ENCODE assay signal across 15 cellular contexts in the genomic region with DNA sequence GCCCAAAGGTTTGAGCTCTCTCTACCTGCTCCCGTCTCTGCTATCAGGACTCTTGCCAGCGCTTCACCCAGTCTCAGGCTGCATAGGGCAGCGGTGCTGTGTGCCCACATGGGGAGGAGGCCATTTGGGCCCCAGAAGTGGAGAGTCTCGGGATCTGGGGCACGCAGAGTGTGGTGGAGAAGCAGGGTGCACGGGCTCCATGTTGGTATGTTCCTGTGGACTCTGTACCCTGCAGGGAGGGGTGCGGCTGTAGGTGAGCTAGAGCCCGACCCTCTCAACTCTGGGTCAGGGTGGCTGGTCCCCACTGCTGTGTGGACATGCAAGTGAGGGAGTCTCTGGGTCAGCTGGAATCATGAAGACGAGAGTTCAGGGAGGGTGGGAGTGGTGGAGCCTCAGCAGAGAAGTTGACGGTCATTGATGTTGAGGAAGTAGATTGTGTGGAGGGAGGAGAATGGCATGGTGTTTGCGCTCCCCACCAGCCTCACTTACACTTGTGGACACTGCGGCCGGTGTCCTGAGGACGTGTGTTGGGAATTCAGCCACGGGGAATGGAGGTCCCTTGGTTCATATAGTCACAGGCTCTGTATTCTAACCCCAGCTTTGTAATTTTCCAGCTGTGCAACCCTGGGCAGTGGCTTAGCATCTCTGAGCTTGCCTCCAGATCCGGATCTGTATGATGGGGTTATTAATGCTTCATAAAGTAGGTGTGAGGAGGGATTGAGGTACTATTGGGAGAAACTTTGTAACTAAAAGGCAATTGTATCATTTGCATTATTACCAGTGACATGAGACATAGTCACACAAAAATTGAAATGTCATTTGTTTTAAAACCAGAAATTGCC. TPM values are rescaled to one million over a fixed set of nuclear protein-coding genes. Genes with fewer than 3 reads are reported as not detected.
DNase-seq lines count a peak whose midpoint lies in the region; ATAC-seq and TF ChIP-seq lines count a peak whose summit lies in the region.
"Had no signal": no experiment of that assay in that cellular context is flagged by ENCODE, and none has a peak within 500 bp of the region (broad histone marks: within the 10 kb centered on the region; RNA-seq: fewer than 3 reads in every experiment).

No MANE protein-coding gene starts in this region.

- no peaks in the 10 kb centered on the region for H3K36me3 ChIP-seq in Peyer's patch

- H3K9me3 ChIP-seq in Peyer's patch: no peaks in the 10 kb centered on the region
- H3K9me3 ChIP-seq: body of pancreas, testis had no signal

- H3K27ac ChIP-seq in Peyer's patch: peak overlapping the region; percentile 39 to 91 (median 78)
- H3K27ac ChIP-seq: SK-N-MC, testis had no signal

- peak overlapping the region; percentile 89 for H3K4me3 Mint-ChIP-seq in T-helper 2 cell treated with Interferon-gamma antibody and Interleukin-4, amounts not matched to agents 5 μg/mL and 100 μg/mL, for 36 hours
- H3K4me3 Mint-ChIP-seq in effector memory CD8-positive, alpha-beta T cell: peak overlapping the region; percentile 76 to 82
- H3K4me3 Mint-ChIP-seq: mesothelial cell of epicardium had no signal

- no peak for ATAC-seq in effector memory CD8-positive, alpha-beta T cell (replicated peaks)
- ATAC-seq: body of pancreas, HCT116 had no signal

- H3K4me3 ChIP-seq in Peyer's patch: peak overlapping the region in 1 of 4 donors; percentile 59
- H3K4me3 ChIP-seq: body of pancreas, SK-N-MC, testis had no signal

- no peak for DNase-seq in T-helper 2 cell treated with Interferon-gamma antibody and Interleukin-4, amounts not matched to agents 5 μg/mL and 100 μg/mL, for 36 hours (ENCODE audit: low spot score)
- DNase-seq in T-helper 2 cell (no peak), Peyer's patch (peak in 2 of 3 donors; percentile 45 to 49), GM10266 (ENCODE audit: extremely low spot score) (no peak), NCI-H526 treated with DMSO at 0.1 percent for 48 hours (lab: John Stamatoyannopoulos, UW) (no peak), activated gamma-delta T cell (lab: John Stamatoyannopoulos, UW) (no peak)
- no peak for DNase-seq in effector memory CD8-positive, alpha-beta T cell
- peak; percentile 24 for DNase-seq in stimulated activated CD8-positive, alpha-beta memory T cell treated with anti-CD3 and anti-CD28 coated beads, Interleukin-4, amount 100 ng/mL, for 48 hours
- DNase-seq: 8988T, NCI-H187 treated with DMSO at 0.1 percent for 48 hours had no signal

- no peak for TF ChIP-seq POLR2A in Peyer's patch (IDR thresholded peaks at IDR 0.05)

- H3K36me3 Mint-ChIP-seq in T-helper 2 cell treated with Interferon-gamma antibody and Interleukin-4, amounts not matched to agents 5 μg/mL and 100 μg/mL, for 36 hours (ENCODE audit: low read depth): peaks cover 54% of the 10 kb centered on the region
- H3K36me3 Mint-ChIP-seq in effector memory CD8-positive, alpha-beta T cell (ENCODE audit: insufficient read depth): peaks cover 29% of the 10 kb centered on the region
- H3K36me3 Mint-ChIP-seq: mesothelial cell of epicardium had no signal

- H3K27ac Mint-ChIP-seq in T-helper 2 cell treated with Interferon-gamma antibody and Interleukin-4, amounts not matched to agents 5 μg/mL and 100 μg/mL, for 36 hours: peak overlapping the region; percentile 93
- peak overlapping the region; percentile 91 to 94 for H3K27ac Mint-ChIP-seq in effector memory CD8-positive, alpha-beta T cell
- H3K27ac Mint-ChIP-seq: mesothelial cell of epicardium had no signal

- no peaks in the 10 kb centered on the region for H3K27me3 ChIP-seq in Peyer's patch
- H3K27me3 ChIP-seq: body of pancreas, testis had no signal

- peaks cover 0 to 24% (median 12%) of the 10 kb centered on the region in 4 donors for H3K4me1 ChIP-seq in Peyer's patch
- H3K4me1 ChIP-seq: testis had no signal

- TF ChIP-seq CTCF in Peyer's patch (IDR thresholded peaks at IDR 0.05) (no peak), GM10266 (IDR thresholded peaks at IDR 0.05; ENCODE audit: control insufficient read depth, insufficient read depth, low read depth, missing control alignments) (no peak)

- H3K4me1 Mint-ChIP-seq in T-helper 2 cell treated with Interferon-gamma antibody and Interleukin-4, amounts not matched to agents 5 μg/mL and 100 μg/mL, for 36 hours (ENCODE audit: low read depth): peaks cover 65% of the 10 kb centered on the region
- peaks cover 60 to 65% of the 10 kb centered on the region in 2 donors for H3K4me1 Mint-ChIP-seq in effector memory CD8-positive, alpha-beta T cell (ENCODE audit: low read depth in 2 of 2)

- peaks cover 5% of the 10 kb centered on the region for H3K9me3 Mint-ChIP-seq in T-helper 2 cell treated with Interferon-gamma antibody and Interleukin-4, amounts not matched to agents 5 μg/mL and 100 μg/mL, for 36 hours
- no peaks in the 10 kb centered on the region for H3K9me3 Mint-ChIP-seq in effector memory CD8-positive, alpha-beta T cell

- no peaks in the 10 kb centered on the region for H3K27me3 Mint-ChIP-seq in T-helper 2 cell treated with Interferon-gamma antibody and Interleukin-4, amounts not matched to agents 5 μg/mL and 100 μg/mL, for 36 hours (ENCODE audit: low read depth)
- H3K27me3 Mint-ChIP-seq in effector memory CD8-positive, alpha-beta T cell: no peaks in the 10 kb centered on the region

RNA-seq across cellular contexts. Expression of gene PSD4, which starts 0.8 kb away (rescaled TPM):
- total RNA-seq in Peyer's patch: 100 to 1,000 TPM; 125 to 284 (median 212) TPM

RNA-seq across cellular contexts. Expression of gene IL1RN, which starts 45.5 kb away (rescaled TPM):
- 10 to 100 TPM in 2 of 4 donors, 1 to 10 TPM in 1, not detected in 1; 8.0 to 42.7 (median 17.7) TPM for total RNA-seq in Peyer's patch
- total RNA-seq: mesothelial cell of epicardium had no signal

Comparison
In these comparisons a context has a peak if more than half of its experiments do, and no peak if none do; other contexts are left out.
1. DNase-seq: peak in Peyer's patch (2 of 3) and stimulated activated CD8-positive, alpha-beta memory T cell treated with anti-CD3 and anti-CD28 coated beads, Interleukin-4, amount 100 ng/mL, for 48 hours (single experiment); none in T-helper 2 cell treated with Interferon-gamma antibody and Interleukin-4, amounts not matched to agents 5 μg/mL and 100 μg/mL, for 36 hours (single experiment), T-helper 2 cell (0 of 5), effector memory CD8-positive, alpha-beta T cell (0 of 3), GM10266 (single experiment), NCI-H526 treated with DMSO at 0.1 percent for 48 hours (single experiment) and activated gamma-delta T cell (single experiment).